Comparison of ENCODE assay signal across 20 cellular contexts in the genomic region with DNA sequence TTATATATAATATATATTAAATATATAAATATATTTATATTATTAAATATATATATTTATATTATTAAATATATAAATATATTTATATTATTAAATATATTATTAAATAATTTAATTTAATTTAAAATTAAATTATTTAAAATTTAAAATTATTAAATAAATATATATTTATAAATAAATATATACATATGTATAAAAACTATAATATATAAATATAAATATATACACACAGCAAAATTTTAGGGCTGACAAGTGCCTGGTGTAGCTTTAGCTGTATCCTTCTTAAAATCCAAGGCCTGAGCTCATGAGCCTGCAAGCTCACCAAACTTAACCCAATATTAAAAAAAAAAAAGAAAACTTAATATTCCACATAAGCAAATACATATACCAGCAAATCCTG. TPM values are rescaled to one million over a fixed set of nuclear protein-coding genes. Genes with fewer than 3 reads are reported as not detected.
DNase-seq lines count a peak whose midpoint lies in the region; ATAC-seq, FAIRE-seq and TF ChIP-seq lines count a peak whose summit lies in the region.
"Had no signal": no experiment of that assay in that cellular context is flagged by ENCODE, and none has a peak within 500 bp of the region (broad histone marks: within the 10 kb centered on the region; RNA-seq: fewer than 3 reads in every experiment).

No MANE protein-coding gene starts in this region.

- H3K4me1 ChIP-seq in small intestine (ENCODE audit: control insufficient read depth in 2 of 2, insufficient read depth in 1 of 2, low read depth in 1 of 2, low read length in 1 of 2), result no peaks in the 10 kb centered on the region
- H3K4me1 ChIP-seq: BE2C had no signal

- no peak for TF ChIP-seq CTCF in WTC11 (IDR thresholded peaks at IDR 0.05)

- no peak overlapping the region for H3K4me3 Mint-ChIP-seq in WTC11
- no peak overlapping the region for H3K4me3 Mint-ChIP-seq in activated T-cell treated with anti-CD3 and anti-CD28 coated beads, Interleukin-2, amount 50 U/mL, for 24 hours
- H3K4me3 Mint-ChIP-seq: CD4-positive, CD25-positive, alpha-beta regulatory T cell; CD8-positive, alpha-beta memory T cell; GM23338 had no signal

- no peak overlapping the region for H3K4me3 ChIP-seq in small intestine (ENCODE audit: low read depth in 1 of 2, low read length in 2 of 2)
- H3K4me3 ChIP-seq: GM23338 had no signal

- FAIRE-seq in G401.6 (lab: Jason Lieb, UNC) (peak; percentile 98), frontal cortex (lab: Jason Lieb, UNC) (peak; percentile 97), small intestine (lab: Jason Lieb, UNC) (peak; percentile 99)
- FAIRE-seq: GM12892, GM18507, H54 had no signal

- no peak for ATAC-seq in WTC11
- ATAC-seq: GM23338 had no signal

- no peaks in the 10 kb centered on the region for H3K9me3 Mint-ChIP-seq in WTC11
- H3K9me3 Mint-ChIP-seq in activated T-cell treated with anti-CD3 and anti-CD28 coated beads, Interleukin-2, amount 50 U/mL, for 24 hours, result no peaks in the 10 kb centered on the region
- H3K9me3 Mint-ChIP-seq: CD4-positive, CD25-positive, alpha-beta regulatory T cell; CD8-positive, alpha-beta memory T cell; GM23338 had no signal

- H3K36me3 ChIP-seq in small intestine (ENCODE audit: control insufficient read depth in 2 of 2, insufficient read depth in 2 of 2, low read length in 2 of 2), result peaks cover 0 to 7% of the 10 kb centered on the region in 2 donors

- CTCF ChIA-PET in WTC11 (lab: Charles Lee), result no interaction called here

- no peaks in the 10 kb centered on the region for H3K27me3 Mint-ChIP-seq in WTC11 (ENCODE audit: low read depth)
- no peaks in the 10 kb centered on the region for H3K27me3 Mint-ChIP-seq in activated T-cell treated with anti-CD3 and anti-CD28 coated beads, Interleukin-2, amount 50 U/mL, for 24 hours
- H3K27me3 Mint-ChIP-seq: CD4-positive, CD25-positive, alpha-beta regulatory T cell; CD8-positive, alpha-beta memory T cell had no signal

- no peak overlapping the region for H3K27ac Mint-ChIP-seq in WTC11
- no peak overlapping the region for H3K27ac Mint-ChIP-seq in activated T-cell treated with anti-CD3 and anti-CD28 coated beads, Interleukin-2, amount 50 U/mL, for 24 hours
- H3K27ac Mint-ChIP-seq: CD4-positive, CD25-positive, alpha-beta regulatory T cell; GM23338 had no signal

- H3K27ac ChIP-seq in small intestine (ENCODE audit: low read depth in 1 of 2, low read length in 1 of 2), result no peak overlapping the region

- POLR2A ChIA-PET in WTC11 (lab: Charles Lee), result no interaction called here

- DNase-seq in WTC11 (ENCODE audit: low spot score), result no peak
- DNase-seq in frontal cortex (ENCODE audit: low spot score in 2 of 2), result no peak
- no peak for DNase-seq in small intestine
- DNase-seq in activated T-cell treated with anti-CD3 and anti-CD28 coated beads, Interleukin-2, amount 50 U/mL, for 24 hours, result no peak
- no peak for DNase-seq in activated CD8-positive, alpha-beta memory T cell treated with anti-CD3 and anti-CD28 coated beads, Interleukin-2, amount 50 U/mL, for 4 hours
- DNase-seq in activated naive CD4-positive, alpha-beta T cell treated with Interleukin-2 at 50 U/mL for 16 hours, result no peak
- DNase-seq: ACHN; BE2C; C1 segment of cervical spinal cord; CD4-positive, CD25-positive, alpha-beta regulatory T cell; CD8-positive, alpha-beta memory T cell; COR-L47; DMS 273 treated with DMSO at 0.1 percent for 48 hours; GDM1; HCEC 1CT had no signal

- no peaks in the 10 kb centered on the region for H3K27me3 ChIP-seq in small intestine (ENCODE audit: control insufficient read depth in 2 of 2, insufficient read depth in 2 of 2, low read length in 2 of 2)
- H3K27me3 ChIP-seq: BE2C had no signal

- peaks cover 29% of the 10 kb centered on the region for H3K36me3 Mint-ChIP-seq in WTC11
- peaks cover 78% of the 10 kb centered on the region for H3K36me3 Mint-ChIP-seq in activated T-cell treated with anti-CD3 and anti-CD28 coated beads, Interleukin-2, amount 50 U/mL, for 24 hours (ENCODE audit: low read depth)

- H3K9me3 ChIP-seq in small intestine (ENCODE audit: control insufficient read depth, low read depth), result no peaks in the 10 kb centered on the region
- H3K9me3 ChIP-seq: BE2C had no signal

- H3K4me1 Mint-ChIP-seq in WTC11, result no peaks in the 10 kb centered on the region
- no peaks in the 10 kb centered on the region for H3K4me1 Mint-ChIP-seq in activated T-cell treated with anti-CD3 and anti-CD28 coated beads, Interleukin-2, amount 50 U/mL, for 24 hours (ENCODE audit: low read depth)
- H3K4me1 Mint-ChIP-seq: CD8-positive, alpha-beta memory T cell; GM23338 had no signal

TF ChIP-seq in WTC11, 78 proteins besides CTCF, POLR2A, EP300 and RAD21:
- TF ChIP-seq NFYB (CRISPR knock-in tag; conservative IDR thresholded peaks at IDR 0.05; ENCODE audit: low read depth), result no peak
- peak; percentile 93; the same call in 1 of the 2 replicates for TF ChIP-seq HMGA2 (CRISPR knock-in tag; IDR thresholded peaks at IDR 0.05)

RNA-seq across cellular contexts. Expression of a gene that starts 53.2 kb away (rescaled TPM):
- total RNA-seq in WTC11 (2021), result 55.5 to 63.9 TPM (median 55.6 TPM) in 3 replicates
- total RNA-seq in frontal cortex, result 66.0 TPM
- 10 to 100 TPM in 1 of 3 donors, 1 to 10 TPM in 2; 4.6 to 15.1 (median 7.8) TPM for polyA plus RNA-seq in small intestine
